In the genomic region with DNA sequence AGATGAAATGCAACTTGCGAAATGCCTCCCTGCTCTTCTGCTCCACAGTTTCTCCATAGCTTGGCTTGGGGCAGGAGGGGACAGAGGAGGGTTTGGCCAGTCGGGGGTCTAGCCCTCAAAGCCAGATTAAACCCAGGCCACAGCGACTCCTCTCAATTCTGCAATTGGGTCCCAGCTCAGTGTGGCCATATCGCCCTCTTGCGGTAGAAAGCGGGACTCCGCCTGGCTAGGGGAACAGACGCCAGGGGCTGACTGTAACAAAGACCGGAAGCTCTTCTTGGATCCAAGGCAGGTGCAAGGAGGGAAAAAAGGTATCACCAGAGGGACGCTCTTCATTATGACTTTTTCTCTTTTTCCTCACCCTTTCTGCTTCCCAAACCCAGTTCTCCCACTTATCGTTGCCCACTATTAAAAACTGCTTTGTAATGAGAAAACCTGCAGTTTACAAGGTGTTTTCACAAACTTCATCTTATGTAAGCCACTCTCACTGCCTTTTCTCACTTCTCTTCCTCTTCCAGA, we compare ENCODE assay signal across 8 cellular contexts.
DNase-seq lines count a peak whose midpoint lies in the region; ATAC-seq and FAIRE-seq lines count a peak whose summit lies in the region.

No MANE protein-coding gene starts in this region.

- H3K4me1 Mint-ChIP-seq in central memory CD8-positive, alpha-beta T cell = peaks cover 14% of the 10 kb centered on the region

- H3K36me3 Mint-ChIP-seq in central memory CD8-positive, alpha-beta T cell (ENCODE audit: insufficient read depth) = peaks cover 1% of the 10 kb centered on the region

- FAIRE-seq in G401.6 (lab: Jason Lieb, UNC) = peak; percentile 25

- DNase-seq in NCI-H2227 (lab: John Stamatoyannopoulos, UW; ENCODE audit: unreplicated experiment) = peak; percentile 93
- peak; percentile 77 for DNase-seq in activated CD4-positive, alpha-beta T cell treated with anti-CD3 and anti-CD28 coated beads for 1 hour
- peak; percentile 71 to 85 for DNase-seq in central memory CD8-positive, alpha-beta T cell (ENCODE audit: low spot score in 2 of 2)
- DNase-seq in kidney tubule cell (ENCODE audit: low spot score) = peak; percentile 79
- DNase-seq in stimulated activated CD4-positive, alpha-beta T cell treated with anti-CD3 and anti-CD28 coated beads, Interleukin-2, amount 100 ng/mL, for 48 hours = peak; percentile 94 to 97

- no peak overlapping the region for H3K4me3 Mint-ChIP-seq in central memory CD8-positive, alpha-beta T cell

- ATAC-seq in HG03045 (IDR thresholded peaks at IDR 0.05; ENCODE audit: unreplicated experiment) (peak; percentile 63), HG03432 (IDR thresholded peaks at IDR 0.05; ENCODE audit: unreplicated experiment) (no peak)
- ATAC-seq in central memory CD8-positive, alpha-beta T cell (replicated peaks; ENCODE audit: extremely low read depth, poor library complexity, severe bottlenecking) = peak; percentile 79

- no peaks in the 10 kb centered on the region for H3K27me3 Mint-ChIP-seq in central memory CD8-positive, alpha-beta T cell

- no peak overlapping the region for H3K27ac Mint-ChIP-seq in central memory CD8-positive, alpha-beta T cell (ENCODE audit: low read depth)

- H3K9me3 Mint-ChIP-seq in central memory CD8-positive, alpha-beta T cell = no peaks in the 10 kb centered on the region
